ENCODE assay signal across 8 cellular contexts in the genomic region with DNA sequence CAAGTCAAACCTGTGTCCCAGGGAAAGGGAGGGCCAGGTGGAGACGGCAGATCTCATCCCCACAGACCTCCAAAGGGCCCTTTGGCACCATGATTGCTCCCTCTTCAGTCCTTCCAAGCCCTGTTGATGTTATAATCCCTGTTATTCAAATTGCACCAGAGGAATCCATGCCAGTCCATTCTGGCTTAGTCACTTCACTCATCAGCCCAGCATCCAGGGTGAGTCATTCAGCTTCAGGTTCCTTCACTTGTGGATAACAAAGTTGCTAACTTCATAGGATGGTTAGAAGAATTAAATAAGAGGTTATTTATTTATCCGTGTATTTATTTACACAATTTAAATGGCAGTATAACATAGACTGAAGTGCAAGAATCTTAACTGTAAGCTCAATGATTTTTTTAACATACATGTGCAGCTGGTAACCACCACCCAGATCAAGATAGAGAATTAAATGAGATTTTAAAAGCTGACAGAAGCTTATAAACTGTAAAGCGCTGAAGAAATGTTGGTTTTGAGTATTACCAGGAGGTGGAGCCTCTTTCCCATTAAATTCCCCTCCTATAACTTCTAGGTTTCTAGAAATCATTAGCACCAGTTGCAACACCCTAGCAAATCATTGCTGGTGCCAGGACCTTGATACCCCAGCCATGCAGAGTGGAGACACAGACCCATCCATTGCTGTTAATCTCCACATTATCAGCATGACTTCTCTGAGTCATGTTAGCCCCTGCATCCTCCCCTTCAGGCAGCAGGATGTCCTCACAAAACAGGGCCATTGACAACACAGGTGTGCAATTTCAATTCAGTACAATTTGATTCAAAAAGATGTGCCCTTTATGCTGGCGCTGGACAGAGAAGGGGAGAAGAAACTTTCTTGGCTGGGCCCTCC.
DNase-seq lines count a peak whose midpoint lies in the region; ATAC-seq and TF ChIP-seq lines count a peak whose summit lies in the region.

No MANE protein-coding gene starts in this region.

- no peak for ATAC-seq in GM21360 (IDR thresholded peaks at IDR 0.05; ENCODE audit: unreplicated experiment)
- no peak for ATAC-seq in HG03280 (IDR thresholded peaks at IDR 0.05; ENCODE audit: unreplicated experiment)

- peak; percentile 39 for TF ChIP-seq CTCF in retinal pigment epithelial cell (conservative IDR thresholded peaks at IDR 0.05; ENCODE audit: low read depth, low read length)

- H3K4me3 ChIP-seq in retinal pigment epithelial cell (ENCODE audit: low read length): no peak overlapping the region

- DNase-seq in NCI-H1436 (lab: John Stamatoyannopoulos, UW) (peak; percentile 5), NCI-H1436 treated with DMSO at 0.1 percent for 48 hours (lab: John Stamatoyannopoulos, UW) (no peak), NCI-H226 (peak; percentile 54), dermis microvascular lymphatic vessel endothelial cell (ENCODE audit: low read depth in 2 of 2) (peak; percentile 25 to 51), retinal pigment epithelial cell (ENCODE audit: low read depth) (peak; percentile 65), ureter (ENCODE audit: low spot score) (no peak)

Comparison
In these comparisons a context has a peak if more than half of its experiments do, and no peak if none do; other contexts are left out.
1. DNase-seq: peak in NCI-H1436 (single experiment), NCI-H226 (single experiment), dermis microvascular lymphatic vessel endothelial cell (2 of 2) and retinal pigment epithelial cell (single experiment); none in NCI-H1436 treated with DMSO at 0.1 percent for 48 hours (single experiment) and ureter (single experiment).